ENCODE assay signal across 8 cellular contexts in the genomic region with DNA sequence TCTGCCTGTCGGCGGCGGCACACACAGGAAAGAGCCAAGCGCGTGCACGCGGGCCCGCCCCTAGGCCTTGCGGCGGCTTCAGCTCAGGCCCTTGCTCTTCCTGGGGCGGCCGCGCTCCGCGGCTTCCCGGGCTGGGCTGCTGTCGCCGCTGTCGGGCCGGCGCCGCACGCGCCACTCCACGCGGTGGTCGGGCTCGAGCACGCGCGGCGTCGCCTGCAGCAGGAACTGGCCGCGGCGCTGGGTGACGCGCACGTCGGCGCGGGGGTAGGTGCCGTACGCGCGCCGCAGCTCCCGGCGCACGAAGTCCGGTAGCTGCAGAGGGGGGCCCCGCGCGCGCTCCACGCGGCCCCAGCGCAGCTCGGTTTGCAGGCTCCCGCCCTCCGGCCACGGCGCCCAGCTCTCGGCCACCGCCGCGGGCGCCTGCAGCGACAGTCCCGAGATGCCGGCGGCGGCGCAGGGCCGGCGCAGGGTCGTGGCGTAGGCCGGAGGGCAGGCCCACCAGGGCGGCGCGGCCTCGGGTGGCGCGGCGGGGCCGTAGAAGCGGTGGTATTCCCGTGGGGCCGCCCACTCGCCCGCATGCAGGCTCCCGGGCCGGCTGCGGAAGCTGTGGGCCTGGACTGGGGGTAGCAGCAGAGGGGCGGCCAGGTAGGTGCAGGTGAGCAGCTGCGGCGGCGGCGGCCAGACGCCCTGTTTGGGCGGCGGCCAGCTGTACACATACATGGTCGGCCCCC. TPM values are rescaled to one million over a fixed set of nuclear protein-coding genes. Genes with fewer than 3 reads are reported as not detected.
A peak's percentile ranks its signal among the peaks of the same experiment; 100 is the strongest.
DNase-seq lines count a peak whose midpoint lies in the region; ATAC-seq, FAIRE-seq and TF ChIP-seq lines count a peak whose summit lies in the region.

No MANE protein-coding gene starts in this region.

- H3K27me3 ChIP-seq in OCI-LY1 (ENCODE audit: insufficient read depth, low read length) (no peaks in the 10 kb centered on the region), mucosa of rectum (ENCODE audit: control insufficient read depth in 2 of 2, insufficient read depth in 2 of 2, low read length in 2 of 2) (no peaks in the 10 kb centered on the region)

- TF ChIP-seq CTCF in OCI-LY1 (IDR thresholded peaks at IDR 0.05; ENCODE audit: low read length) (no peak), epithelial cell of proximal tubule (conservative IDR thresholded peaks at IDR 0.05; ENCODE audit: low read depth, low read length) (no peak)

- DNase-seq in Caki2 (ENCODE audit: low read depth) (peak; percentile 89), HTR-8/SVneo (ENCODE audit: insufficient read length, low spot score) (peak; percentile 85), activated T-cell treated with anti-CD3 and anti-CD28 coated beads for 24 hours (ENCODE audit: low read depth) (peak; percentile 75), epithelial cell of proximal tubule (ENCODE audit: low read depth) (no peak)
- peak; percentile 52 to 80 for DNase-seq in stimulated activated CD8-positive, alpha-beta memory T cell treated with anti-CD3 and anti-CD28 coated beads, Interleukin-4, amount 100 ng/mL, for 4 hours (ENCODE audit: low read depth in 2 of 2, low spot score in 1 of 2)

- H3K9me3 ChIP-seq in OCI-LY1 (ENCODE audit: low read length), result no peaks in the 10 kb centered on the region
- H3K9me3 ChIP-seq in mucosa of rectum (ENCODE audit: control insufficient read depth in 2 of 2, low read length in 2 of 2), result no peaks in the 10 kb centered on the region

- peak overlapping the region; percentile 81 for H3K27ac ChIP-seq in OCI-LY1 (ENCODE audit: low read depth, low read length, poor library complexity, severe bottlenecking)
- peak overlapping the region; percentile 88 to 91 for H3K27ac ChIP-seq in mucosa of rectum (ENCODE audit: low read depth in 2 of 2, low read length in 2 of 2)

- H4K20me1 ChIP-seq in OCI-LY1 (ENCODE audit: insufficient read depth, low read length), result no peaks in the 10 kb centered on the region

- peak overlapping the region; percentile 86 for H3K9ac ChIP-seq in OCI-LY1 (ENCODE audit: low read length)
- H3K9ac ChIP-seq in mucosa of rectum (ENCODE audit: low read depth in 1 of 2, low read length in 2 of 2), result peak overlapping the region; percentile 79 to 91

- H3K36me3 ChIP-seq in OCI-LY1 (ENCODE audit: insufficient read depth, low read length), result peaks cover 7% of the 10 kb centered on the region; the same call in 1 of the 2 replicates
- no peaks in the 10 kb centered on the region for H3K36me3 ChIP-seq in mucosa of rectum (ENCODE audit: control insufficient read depth in 2 of 2, insufficient read depth in 2 of 2, low read length in 2 of 2)

- H3K4me1 ChIP-seq in OCI-LY1 (ENCODE audit: insufficient read depth, low read length, severe bottlenecking) (peaks cover 22% of the 10 kb centered on the region), mucosa of rectum (ENCODE audit: control insufficient read depth in 2 of 2, insufficient read depth in 2 of 2, low read length in 2 of 2) (peaks cover 12 to 14% of the 10 kb centered on the region in 2 donors)

- peak; percentile 93 for FAIRE-seq in HTR-8/SVneo (lab: Jason Lieb, UNC)

- H3K4me3 ChIP-seq in OCI-LY1 (ENCODE audit: low read depth, low read length, poor library complexity, severe bottlenecking), result peak overlapping the region; percentile 70
- H3K4me3 ChIP-seq in epithelial cell of proximal tubule (ENCODE audit: low read depth, low read length), result peak overlapping the region; percentile 95
- peak overlapping the region; percentile 96 to 98 for H3K4me3 ChIP-seq in mucosa of rectum (ENCODE audit: low read length in 2 of 2)

- H3K79me2 ChIP-seq in OCI-LY1 (ENCODE audit: insufficient read depth, low read length), result 0 out of 2 replicates have a peak, but pooled peaks cover 5% of the 10 kb centered on the region

- in situ Hi-C loops in Caki2 (cut with HindIII; ENCODE audit: low pct_unique_long_range_greater_than_20kb, low sequenced_read_pairs), result no loop called here

- peak overlapping the region; percentile 92 for H3K4me2 ChIP-seq in OCI-LY1 (ENCODE audit: low read length)

- no peaks in the 10 kb centered on the region for H3F3A ChIP-seq in OCI-LY1 (ENCODE audit: insufficient read depth, low read length)

- H3K9me2 ChIP-seq in OCI-LY1 (ENCODE audit: low read depth, low read length), result no peaks in the 10 kb centered on the region

- peak; percentile 67 for ATAC-seq in GM21367 (IDR thresholded peaks at IDR 0.05; ENCODE audit: unreplicated experiment)

- H2AFZ ChIP-seq in OCI-LY1 (ENCODE audit: low read length), result no peak overlapping the region

RNA-seq across cellular contexts. Expression of a gene that starts 0.8 kb away (rescaled TPM):
- total RNA-seq in Caki2 (2014; rRNA removed; shearing (Covaris generic); ENCODE audit: low replicate concordance), result not detected in 2 replicates
- 2.2 and 10.3 TPM in 2 replicates for total RNA-seq in epithelial cell of proximal tubule

RNA-seq across cellular contexts. Expression of a gene that starts 18.2 kb away (rescaled TPM):
- total RNA-seq in Caki2 (2014; rRNA removed; shearing (Covaris generic); ENCODE audit: low replicate concordance), result 179 and 231 TPM in 2 replicates
- 77.8 and 98.5 TPM in 2 replicates for total RNA-seq in epithelial cell of proximal tubule

RNA-seq across cellular contexts. Expression of a gene that starts 29.9 kb away (rescaled TPM):
- 18.6 and 28.2 TPM in 2 replicates for total RNA-seq in Caki2 (2014; rRNA removed; shearing (Covaris generic); ENCODE audit: low replicate concordance)
- total RNA-seq in epithelial cell of proximal tubule, result 23.8 and 34.6 TPM in 2 replicates

RNA-seq across cellular contexts. Expression of a gene that starts 32.0 kb away (rescaled TPM):
- 0.78 and 0.87 TPM in 2 replicates for total RNA-seq in Caki2 (2014; rRNA removed; shearing (Covaris generic); ENCODE audit: low replicate concordance)
- 0.43 and 0.52 TPM in 2 replicates for total RNA-seq in epithelial cell of proximal tubule

RNA-seq across cellular contexts. Expression of a gene that starts 52.0 kb away (rescaled TPM):
- total RNA-seq in Caki2 (2014; rRNA removed; shearing (Covaris generic); ENCODE audit: low replicate concordance), result 79.3 and 94.4 TPM in 2 replicates
- total RNA-seq in epithelial cell of proximal tubule, result 129 and 136 TPM in 2 replicates
